1 cellular context compared by ENCODE assay signal in genomic region chr12:4191642-4192041, GRCh38.
TF ChIP-seq lines count a peak whose summit lies in the region.

No MANE protein-coding gene starts in this region.

TF ChIP-seq in H1, 55 proteins besides CTCF, POLR2A, EP300 and RAD21:
- TF ChIP-seq POLR2AphosphoS5 (IDR thresholded peaks at IDR 0.05; ENCODE audit: low read depth, low read length) = no peak
- TF ChIP-seq HDAC2 (IDR thresholded peaks at IDR 0.05; ENCODE audit: borderline replicate concordance in 1 of 2, low read depth in 2 of 2, low read length in 2 of 2) = no peak
- TF ChIP-seq TAF1 (IDR thresholded peaks at IDR 0.05; ENCODE audit: low read depth, low read length) = no peak
- TF ChIP-seq GABPA (IDR thresholded peaks at IDR 0.05; ENCODE audit: borderline replicate concordance, insufficient read depth, low read length) = no peak
- TF ChIP-seq ATF3 (IDR thresholded peaks at IDR 0.05; ENCODE audit: insufficient read depth, low read depth, low read length) = no peak
- TF ChIP-seq HDAC6 (IDR thresholded peaks at IDR 0.05; ENCODE audit: low read depth, low read length) = no peak
- TF ChIP-seq ZNF274 (IDR thresholded peaks at IDR 0.05; ENCODE audit: borderline replicate concordance, extremely low read depth, low read length) = no peak
- no peak for TF ChIP-seq NRF1 (IDR thresholded peaks at IDR 0.05; ENCODE audit: low read depth, low read length)
TF ChIP-seq in H1: peak in this region for 0.
